ENCODE assay signal across 19 cellular contexts in the genomic region with DNA sequence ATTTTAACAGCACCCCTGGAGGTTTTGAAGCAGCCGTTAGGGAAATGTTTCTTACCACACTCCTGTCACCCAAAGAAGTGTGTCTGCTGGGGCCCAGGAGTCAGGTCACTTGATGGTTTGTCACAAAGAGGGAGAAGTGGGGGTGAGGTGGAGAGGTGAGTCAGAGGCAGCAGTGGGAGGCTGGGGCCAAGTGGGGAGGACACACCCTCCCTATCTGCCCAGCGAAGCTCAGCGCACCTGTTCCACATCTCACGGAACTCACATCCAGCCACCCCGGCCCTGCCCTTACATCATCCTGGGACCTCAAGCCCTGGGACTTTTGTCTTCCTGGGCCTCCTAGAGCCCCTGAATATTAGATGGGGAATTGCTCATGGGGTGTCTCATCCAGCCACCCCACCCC.
"Had no signal": no experiment of that assay in that cellular context is flagged by ENCODE, and none has a peak within 500 bp of the region (broad histone marks: within the 10 kb centered on the region; RNA-seq: fewer than 3 reads in every experiment).

No MANE protein-coding gene starts in this region.

- H3K4me3 ChIP-seq: adrenal gland, gastrocnemius medialis, heart left ventricle, thyroid gland, uterus had no signal

- H3K36me3 ChIP-seq: adrenal gland, gastrocnemius medialis, heart left ventricle, thyroid gland, uterus had no signal

- H3K27me3 ChIP-seq: adrenal gland, thyroid gland, uterus had no signal

- ATAC-seq: activated naive CD4-positive, alpha-beta T cell treated with anti-CD3 and anti-CD28 coated beads, Interleukin-2, amount 50 U/mL, for 72 hours; activated T-cell treated with anti-CD3 and anti-CD28 coated beads, Interleukin-2, amount 50 U/mL, for 72 hours; gastrocnemius medialis had no signal

- H3K27ac ChIP-seq: adrenal gland, gastrocnemius medialis, heart left ventricle, thyroid gland, uterus, VCaP had no signal

- H3K9me3 ChIP-seq: adrenal gland, gastrocnemius medialis, heart left ventricle, thyroid gland, uterus had no signal

- DNase-seq: activated CD4-positive, alpha-beta T cell treated with anti-CD3 and anti-CD28 coated beads, Interleukin-2, amount 50 U/mL, for 1 hour; activated CD4-positive, CD25-positive, alpha-beta regulatory T cell treated with anti-CD3 and anti-CD28 coated beads, Interleukin-2, amount 50 U/mL, for 72 hours; activated CD8-positive, alpha-beta memory T cell treated with anti-CD3 and anti-CD28 coated beads, Interleukin-2, amount 50 U/mL, for 4 hours; activated gamma-delta T cell; activated T-cell treated with anti-CD3 and anti-CD28 coated beads, Interleukin-2, amount 50 U/mL, for 72 hours; adrenal gland; cerebellar nuclear complex; effector CD4-positive, alpha-beta T cell; gastrocnemius medialis; midbrain; occipital lobe; stimulated activated CD4-positive, alpha-beta T cell treated with anti-CD3 and anti-CD28 coated beads, Interleukin-2, amount 100 ng/mL, for 24 hours; stimulated activated naive CD4-positive, alpha-beta T cell treated with Interleukin-2 at 50 U/mL for 16 hours; T-helper 2 cell; uterus had no signal

- H3K4me1 ChIP-seq: adrenal gland, gastrocnemius medialis, uterus had no signal
